ENCODE assay signal across 10 cellular contexts in the genomic region with DNA sequence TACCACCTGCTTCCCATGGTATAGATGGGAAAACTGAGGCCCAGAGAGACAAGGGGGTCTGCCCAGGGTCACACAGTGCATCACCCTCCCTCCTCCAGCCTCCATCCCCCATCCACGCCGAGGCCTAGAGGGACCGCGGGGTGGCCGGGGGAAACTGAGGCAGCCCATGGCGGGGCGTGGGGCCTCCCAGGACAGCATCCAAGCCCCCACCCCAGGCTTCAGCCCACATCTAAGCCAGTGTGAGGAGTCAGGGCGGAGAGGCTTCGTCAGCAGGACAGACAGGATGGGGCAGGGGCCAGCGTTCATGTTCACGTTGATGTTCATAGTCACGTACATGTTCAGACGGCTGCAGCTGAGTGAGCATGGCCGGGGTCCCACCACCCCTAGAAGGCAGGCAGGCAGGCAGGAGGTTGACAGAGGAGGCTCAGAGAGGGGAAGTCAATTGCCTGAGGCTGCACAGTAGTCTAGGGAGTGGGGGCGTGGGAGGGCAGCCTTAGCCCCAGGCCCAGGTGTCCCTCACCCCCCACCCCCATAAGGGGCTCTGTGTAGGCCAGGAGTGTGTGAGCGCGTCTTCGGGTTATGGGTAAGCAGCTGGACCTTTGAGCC. TPM values are rescaled to one million over a fixed set of nuclear protein-coding genes. Genes with fewer than 3 reads are reported as not detected.
A peak's percentile ranks its signal among the peaks of the same experiment; 100 is the strongest.
DNase-seq lines count a peak whose midpoint lies in the region; ATAC-seq and TF ChIP-seq lines count a peak whose summit lies in the region.
"Had no signal": no experiment of that assay in that cellular context is flagged by ENCODE, and none has a peak within 500 bp of the region (broad histone marks: within the 10 kb centered on the region; RNA-seq: fewer than 3 reads in every experiment).

No MANE protein-coding gene starts in this region.

- H3K36me3 Mint-ChIP-seq in stimulated activated effector memory CD8-positive, alpha-beta T cell treated with anti-CD3 and anti-CD28 coated beads, Interleukin-12 subunit alpha, Interleukin-12 subunit beta, amount 100 ng/mL, for 72 hours, result peaks cover 24% of the 10 kb centered on the region

- no peak overlapping the region for H3K4me3 Mint-ChIP-seq in stimulated activated effector memory CD8-positive, alpha-beta T cell treated with anti-CD3 and anti-CD28 coated beads, Interleukin-12 subunit alpha, Interleukin-12 subunit beta, amount 100 ng/mL, for 72 hours

- no peak overlapping the region for H3K9ac ChIP-seq in GM23248

- peaks cover 8% of the 10 kb centered on the region for H3K4me1 Mint-ChIP-seq in stimulated activated effector memory CD8-positive, alpha-beta T cell treated with anti-CD3 and anti-CD28 coated beads, Interleukin-12 subunit alpha, Interleukin-12 subunit beta, amount 100 ng/mL, for 72 hours

- peaks cover 77% of the 10 kb centered on the region for H3K79me2 ChIP-seq in GM23248 (ENCODE audit: insufficient read depth)

- no peak overlapping the region for H2AFZ ChIP-seq in GM23248

- in situ Hi-C loops in GM23248 (cut with MboI), result no loop called here

- H3K4me1 ChIP-seq in GM23248 (ENCODE audit: insufficient read depth), result peaks cover 29% of the 10 kb centered on the region
- peaks cover 32 to 46% of the 10 kb centered on the region in 2 donors for H3K4me1 ChIP-seq in ascending aorta
- peaks cover 4% of the 10 kb centered on the region for H3K4me1 ChIP-seq in BE2C

- H3K9me3 Mint-ChIP-seq in stimulated activated effector memory CD8-positive, alpha-beta T cell treated with anti-CD3 and anti-CD28 coated beads, Interleukin-12 subunit alpha, Interleukin-12 subunit beta, amount 100 ng/mL, for 72 hours, result no peaks in the 10 kb centered on the region

- H3K27ac ChIP-seq in GM23248, result 0 out of 2 replicates have a peak overlapping the region, but pooled peaks have one; percentile 84
- H3K27ac ChIP-seq in ascending aorta, result peak overlapping the region; percentile 98 to 99
- peak overlapping the region; percentile 13 for H3K27ac ChIP-seq in layer of hippocampus (ENCODE audit: low read depth, low read length)
- H3K27ac ChIP-seq: C4-2B had no signal

- DNase-seq in GM23248 (no peak), ascending aorta (ENCODE audit: low spot score in 2 of 2) (no peak), BE2C (no peak), left lobe of liver (ENCODE audit: low spot score) (no peak)
- no peak for DNase-seq in stimulated activated effector memory CD8-positive, alpha-beta T cell treated with anti-CD3 and anti-CD28 coated beads, Interleukin-12 subunit alpha, Interleukin-12 subunit beta, amount 100 ng/mL, for 72 hours (ENCODE audit: low spot score in 2 of 2)
- DNase-seq: NCI-H187 had no signal

- H4K20me1 ChIP-seq in GM23248 (ENCODE audit: insufficient read depth), result no peaks in the 10 kb centered on the region

- ATAC-seq in stimulated activated effector memory CD8-positive, alpha-beta T cell treated with anti-CD3 and anti-CD28 coated beads, Interleukin-12 subunit alpha, Interleukin-12 subunit beta, amount 100 ng/mL, for 72 hours, result peak; percentile 8
- ATAC-seq in left lobe of liver (no peak), HG03342 (IDR thresholded peaks at IDR 0.05; ENCODE audit: unreplicated experiment) (no peak), GM21717 (IDR thresholded peaks at IDR 0.05; ENCODE audit: unreplicated experiment) (no peak)

- TF ChIP-seq CTCF in ascending aorta (IDR thresholded peaks at IDR 0.05) (no peak), BE2C (IDR thresholded peaks at IDR 0.05; ENCODE audit: low read depth, low read length) (no peak)

- peaks cover 34% of the 10 kb centered on the region for H3F3A ChIP-seq in GM23248 (ENCODE audit: insufficient read depth)

- H3K4me3 ChIP-seq in GM23248, result no peak overlapping the region
- H3K4me3 ChIP-seq in ascending aorta, result no peak overlapping the region
- H3K4me3 ChIP-seq in BE2C (ENCODE audit: low read depth, low read length), result no peak overlapping the region

- H3K36me3 ChIP-seq in GM23248 (ENCODE audit: low read depth) (peaks cover 38% of the 10 kb centered on the region), ascending aorta (peaks cover 45 to 50% of the 10 kb centered on the region in 2 donors), BE2C (peaks cover 52% of the 10 kb centered on the region)

- H3K27ac Mint-ChIP-seq in stimulated activated effector memory CD8-positive, alpha-beta T cell treated with anti-CD3 and anti-CD28 coated beads, Interleukin-12 subunit alpha, Interleukin-12 subunit beta, amount 100 ng/mL, for 72 hours, result no peak overlapping the region

- intact Hi-C loops in ascending aorta (cut with DNase I), result loop anchor here (5.0 to 10.0 kb wide), 2 partner anchors 150 to 1292 kb away; a partner anchor contains a TSS

- WGBS in GM23248 (ENCODE audit: low coverage in 1 of 2, low lambda C conversion rate in 2 of 2, missing lambda C conversion rate in 2 of 2), 2 experiments, result 76 to 77% methylated on average over 15 to 18 of the region's 18 CpGs

- H3K9me2 ChIP-seq in GM23248 (ENCODE audit: insufficient read depth), result no peaks in the 10 kb centered on the region

- no peak overlapping the region for H3K4me2 ChIP-seq in GM23248 (ENCODE audit: unreplicated experiment)

- H3K9me3 ChIP-seq in GM23248 (ENCODE audit: low read depth), result no peaks in the 10 kb centered on the region
- no peaks in the 10 kb centered on the region for H3K9me3 ChIP-seq in ascending aorta
- no peaks in the 10 kb centered on the region for H3K9me3 ChIP-seq in BE2C

- H3K27me3 ChIP-seq in GM23248 (replicated peaks; ENCODE audit: insufficient read depth) (no peaks in the 10 kb centered on the region), ascending aorta (no peaks in the 10 kb centered on the region), layer of hippocampus (ENCODE audit: control insufficient read depth, insufficient read depth, low read length) (no peaks in the 10 kb centered on the region), BE2C (no peaks in the 10 kb centered on the region)

RNA-seq across cellular contexts. Expression of a gene that starts 23.3 kb away (rescaled TPM):
- total RNA-seq in GM23248 (2014; rRNA removed; shearing (Covaris generic)), result not detected in 2 replicates
- polyA plus RNA-seq in GM23248 (2016; fragmentation: Nextera tagmentation; extraction: Ambion mirVana), result not detected in 2 replicates
- total RNA-seq in ascending aorta (not detected), left lobe of liver (10.8 TPM)
- not detected for polyA plus RNA-seq in BE2C (2012; ENCODE audit: insufficient read depth, insufficient read length, low read depth)

RNA-seq across cellular contexts. Expression of a gene that starts 26.2 kb away (rescaled TPM):
- not detected in 2 replicates for total RNA-seq in GM23248 (2014; rRNA removed; shearing (Covaris generic))
- not detected in 2 replicates for polyA plus RNA-seq in GM23248 (2016; fragmentation: Nextera tagmentation; extraction: Ambion mirVana)
- total RNA-seq in ascending aorta, result not detected
- not detected for polyA plus RNA-seq in BE2C (2012; ENCODE audit: insufficient read depth, insufficient read length, low read depth)
- total RNA-seq in left lobe of liver, result not detected

RNA-seq across cellular contexts. Expression of a gene that starts 43.4 kb away (rescaled TPM):
- 17.5 and 20.4 TPM in 2 replicates for total RNA-seq in GM23248 (2014; rRNA removed; shearing (Covaris generic))
- polyA plus RNA-seq in GM23248 (2016; fragmentation: Nextera tagmentation; extraction: Ambion mirVana), result 15.0 and 16.9 TPM in 2 replicates
- total RNA-seq in ascending aorta (40.9 TPM), left lobe of liver (5.5 TPM)
- polyA plus RNA-seq in BE2C (2012; ENCODE audit: insufficient read depth, insufficient read length, low read depth), result 76.3 TPM

RNA-seq across cellular contexts. Expression of a gene that starts 49.1 kb away (rescaled TPM):
- 36.5 and 61.3 TPM in 2 replicates for total RNA-seq in GM23248 (2014; rRNA removed; shearing (Covaris generic))
- polyA plus RNA-seq in GM23248 (2016; fragmentation: Nextera tagmentation; extraction: Ambion mirVana), result 32.3 and 38.4 TPM in 2 replicates
- total RNA-seq in ascending aorta (56.8 TPM), left lobe of liver (27.4 TPM)
- polyA plus RNA-seq in BE2C (2012; ENCODE audit: insufficient read depth, insufficient read length, low read depth), result 79.6 TPM

Comparison
In these comparisons a context has a peak if more than half of its experiments do, and no peak if none do; other contexts are left out.
1. H3K27ac ChIP-seq: peak in every context shown above with its lines; median percentile 98 in ascending aorta; 84 in GM23248; 13 in layer of hippocampus.
2. RNA of a gene that starts 23.3 kb away (total RNA-seq): 10.8 TPM in left lobe of liver (single experiment); not detected in GM23248 and not detected in ascending aorta (single experiment); every median in the first group is over 10 times any median in the second.